In genomic region chr7:94509879-94510581, GRCh38 we compare ENCODE assay signal across 8 cellular contexts. TPM values are rescaled to one million over a fixed set of nuclear protein-coding genes. Genes with fewer than 3 reads are reported as not detected.
DNase-seq lines count a peak whose midpoint lies in the region; ATAC-seq and TF ChIP-seq lines count a peak whose summit lies in the region.

No MANE protein-coding gene starts in this region.

- 1% methylated on average over 24 to 40 of the region's 77 CpGs for whole genome bisulfite sequencing in lower leg skin, 2 donors

- CTCF ChIA-PET in activated CD4-positive, alpha-beta T cell treated with anti-CD3 and anti-CD28 coated beads, Interleukin-2, amount 10 ng/mL, durations not matched to agents 7 days and 5 days (lab: Charles Lee) = interaction anchor here (1.4 kb wide), 1 partner anchor 147 kb away, joined by 3 read pairs; no protein-coding TSS in a partner anchor

- no peaks in the 10 kb centered on the region for H3K36me3 ChIP-seq in BLaER1

- no peak for TF ChIP-seq POLR2A in lower leg skin (IDR thresholded peaks at IDR 0.05)

- peak overlapping the region; percentile 99 for H3K27ac ChIP-seq in BLaER1

- no peak for TF ChIP-seq CTCF in lower leg skin (IDR thresholded peaks at IDR 0.05)

- H3K36me3 Mint-ChIP-seq in activated CD4-positive, alpha-beta T cell treated with anti-CD3 and anti-CD28 coated beads, Interleukin-2, amount 10 ng/mL, durations not matched to agents 7 days and 5 days (ENCODE audit: low read depth) = peaks cover 2% of the 10 kb centered on the region

- peaks cover 45% of the 10 kb centered on the region for H3K4me1 ChIP-seq in BLaER1

- peaks cover 34% of the 10 kb centered on the region for H4K20me1 ChIP-seq in BLaER1

- peak overlapping the region; percentile 99 for H3K4me3 ChIP-seq in BLaER1
- H3K4me3 ChIP-seq in lower leg skin (ENCODE audit: low read depth, poor library complexity, severe bottlenecking) = peak overlapping the region; percentile 82

- H3K27me3 ChIP-seq in BLaER1 = no peaks in the 10 kb centered on the region

- DNase-seq in NCI-H446 treated with DMSO at 0.1 percent for 48 hours (lab: John Stamatoyannopoulos, UW) (peak; percentile 52), dermis blood vessel endothelial cell (peak; percentile 77), lower leg skin (ENCODE audit: low spot score in 2 of 2) (peak; percentile 33 to 89)
- peak; percentile 70 for DNase-seq in activated CD4-positive, alpha-beta T cell treated with anti-CD3 and anti-CD28 coated beads, Interleukin-2, amount 10 ng/mL, durations not matched to agents 7 days and 5 days
- DNase-seq in stimulated activated CD4-positive, alpha-beta T cell treated with anti-CD3 and anti-CD28 coated beads, TNF-alpha, amount 100 ng/mL, for 1 hour (ENCODE audit: low read depth in 3 of 3, low spot score in 1 of 3) = peak; percentile 5 to 49 (median 15)

- H3K4me1 Mint-ChIP-seq in activated CD4-positive, alpha-beta T cell treated with anti-CD3 and anti-CD28 coated beads, Interleukin-2, amount 10 ng/mL, durations not matched to agents 7 days and 5 days = peaks cover 43% of the 10 kb centered on the region

- peak overlapping the region; percentile 80 for H3K4me2 ChIP-seq in BLaER1

- intact Hi-C loops in lower leg skin (cut with DNase I; ENCODE audit: low total_unique reads) = no loop called here

- H3K27me3 Mint-ChIP-seq in activated CD4-positive, alpha-beta T cell treated with anti-CD3 and anti-CD28 coated beads, Interleukin-2, amount 10 ng/mL, durations not matched to agents 7 days and 5 days = no peaks in the 10 kb centered on the region

- POLR2A ChIA-PET in activated CD4-positive, alpha-beta T cell treated with anti-CD3 and anti-CD28 coated beads, Interleukin-2, amount 10 ng/mL, durations not matched to agents 7 days and 5 days (lab: Charles Lee) = no interaction called here

- H3K9ac ChIP-seq in BLaER1 = peak overlapping the region; percentile 98

- ATAC-seq in GM19043 (IDR thresholded peaks at IDR 0.05; ENCODE audit: low read depth, unreplicated experiment) = peak; percentile 60
- peak; percentile 76 for ATAC-seq in HG03280 (IDR thresholded peaks at IDR 0.05; ENCODE audit: unreplicated experiment)

- H3K9me3 ChIP-seq in BLaER1 = no peaks in the 10 kb centered on the region

- H3K9me3 Mint-ChIP-seq in activated CD4-positive, alpha-beta T cell treated with anti-CD3 and anti-CD28 coated beads, Interleukin-2, amount 10 ng/mL, durations not matched to agents 7 days and 5 days = no peaks in the 10 kb centered on the region

- peak overlapping the region; percentile 93 for H3K27ac Mint-ChIP-seq in activated CD4-positive, alpha-beta T cell treated with anti-CD3 and anti-CD28 coated beads, Interleukin-2, amount 10 ng/mL, durations not matched to agents 7 days and 5 days

- H3K4me3 Mint-ChIP-seq in activated CD4-positive, alpha-beta T cell treated with anti-CD3 and anti-CD28 coated beads, Interleukin-2, amount 10 ng/mL, durations not matched to agents 7 days and 5 days = peak overlapping the region; percentile 79

RNA-seq across cellular contexts. Expression of gene CASD1, which starts 0.4 kb away (rescaled TPM):
- total RNA-seq in activated CD4-positive, alpha-beta T cell treated with anti-CD3 and anti-CD28 coated beads, Interleukin-2, amount 10 ng/mL, durations not matched to agents 7 days and 5 days = 10 to 100 TPM; 13.2 to 13.7 TPM
- total RNA-seq in dermis blood vessel endothelial cell (23.3 and 23.8 TPM in 2 replicates), lower leg skin (1 to 10 TPM; 5.4 to 9.9 (median 8.0) TPM)

Comparison
In these comparisons a context has a peak if more than half of its experiments do, and no peak if none do; other contexts are left out.
1. Peak in every context shown above with its lines: DNase-seq, ATAC-seq, H3K4me3 ChIP-seq and H3K27ac ChIP-seq.
2. DNase-seq: peak in every context shown above with its lines; median percentile 77 in dermis blood vessel endothelial cell; 70 in activated CD4-positive, alpha-beta T cell treated with anti-CD3 and anti-CD28 coated beads, Interleukin-2, amount 10 ng/mL, durations not matched to agents 7 days and 5 days; 61 in lower leg skin; 52 in NCI-H446 treated with DMSO at 0.1 percent for 48 hours; 15 in stimulated activated CD4-positive, alpha-beta T cell treated with anti-CD3 and anti-CD28 coated beads, TNF-alpha, amount 100 ng/mL, for 1 hour.